11 cellular contexts compared by ENCODE assay signal in genomic region chr11:35257287-35257686, GRCh38.
DNase-seq lines count a peak whose midpoint lies in the region; ATAC-seq and FAIRE-seq lines count a peak whose summit lies in the region.
"Had no signal": no experiment of that assay in that cellular context is flagged by ENCODE, and none has a peak within 500 bp of the region (broad histone marks: within the 10 kb centered on the region; RNA-seq: fewer than 3 reads in every experiment).

No MANE protein-coding gene starts in this region.

- no peaks in the 10 kb centered on the region for H3K27me3 ChIP-seq in effector memory CD4-positive, alpha-beta T cell (replicated peaks; ENCODE audit: control insufficient read depth, insufficient read depth, low read length, poor library complexity, severe bottlenecking)
- H3K27me3 ChIP-seq: thyroid gland had no signal

- DNase-seq in effector memory CD4-positive, alpha-beta T cell, result no peak
- DNase-seq in KBM-7, result no peak
- DNase-seq in A172 (ENCODE audit: low spot score), result no peak
- no peak for DNase-seq in HTR-8/SVneo (ENCODE audit: insufficient read length, low spot score)
- DNase-seq in inferior parietal cortex (ENCODE audit: extremely low spot score), result no peak
- DNase-seq: thyroid gland had no signal

- ATAC-seq in GM18508 (IDR thresholded peaks at IDR 0.05; ENCODE audit: insufficient read depth, unreplicated experiment) (peak; percentile 99), GM19468 (IDR thresholded peaks at IDR 0.05; ENCODE audit: extremely low read depth, unreplicated experiment) (peak; percentile 93), HG03108 (IDR thresholded peaks at IDR 0.05; ENCODE audit: unreplicated experiment) (peak; percentile 99)

- H3K36me3 ChIP-seq in effector memory CD4-positive, alpha-beta T cell (ENCODE audit: control insufficient read depth, insufficient read depth, low read length), result no peaks in the 10 kb centered on the region
- H3K36me3 ChIP-seq: thyroid gland had no signal

- in situ Hi-C loops in KBM-7 (cut with MboI; ENCODE audit: low pct_unique_long_range_greater_than_20kb, low sequenced_read_pairs), result no loop called here

- no peaks in the 10 kb centered on the region for H3K9me3 ChIP-seq in effector memory CD4-positive, alpha-beta T cell (ENCODE audit: control insufficient read depth, low read length)
- H3K9me3 ChIP-seq: thyroid gland had no signal

- FAIRE-seq in HTR-8/SVneo (lab: Jason Lieb, UNC), result no peak
- FAIRE-seq: islet of Langerhans had no signal

- peak overlapping the region; percentile 13 for H3K27ac ChIP-seq in effector memory CD4-positive, alpha-beta T cell (ENCODE audit: insufficient read depth, low read length, poor library complexity, severe bottlenecking)
- H3K27ac ChIP-seq: thyroid gland had no signal

- H3K4me1 ChIP-seq in effector memory CD4-positive, alpha-beta T cell (ENCODE audit: control insufficient read depth, insufficient read depth, low read length, poor library complexity, severe bottlenecking), result peaks cover 16% of the 10 kb centered on the region

- H3K4me3 ChIP-seq in effector memory CD4-positive, alpha-beta T cell (ENCODE audit: insufficient read depth, low read depth, low read length, poor library complexity, severe bottlenecking), result no peak overlapping the region
- H3K4me3 ChIP-seq: skin epidermis, thyroid gland had no signal
